ENCODE assay signal across 19 cellular contexts in the genomic region with DNA sequence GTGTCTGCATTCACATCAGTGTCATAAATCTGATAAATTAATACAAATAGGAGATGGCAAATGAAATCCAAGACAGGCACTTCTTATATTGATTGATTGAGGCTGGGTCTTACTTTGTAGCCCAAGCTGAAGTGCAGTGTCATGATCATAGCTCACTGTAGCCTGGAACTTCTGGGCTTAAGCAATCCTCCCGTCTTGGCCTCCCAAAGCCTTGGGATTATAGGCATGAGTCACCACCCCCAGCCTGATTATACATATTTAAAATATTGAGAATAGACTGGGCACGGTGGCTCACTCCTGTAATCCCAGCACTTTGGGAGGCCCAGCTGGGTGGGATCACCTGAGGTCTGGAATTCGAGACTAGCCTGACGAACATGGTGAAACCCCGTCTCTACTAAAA. TPM values are rescaled to one million over a fixed set of nuclear protein-coding genes. Genes with fewer than 3 reads are reported as not detected.
DNase-seq lines count a peak whose midpoint lies in the region; ATAC-seq and TF ChIP-seq lines count a peak whose summit lies in the region.
"Had no signal": no experiment of that assay in that cellular context is flagged by ENCODE, and none has a peak within 500 bp of the region (broad histone marks: within the 10 kb centered on the region; RNA-seq: fewer than 3 reads in every experiment).

No MANE protein-coding gene starts in this region.

- peaks cover 2% of the 10 kb centered on the region for H3K9me3 Mint-ChIP-seq in activated CD4-positive, alpha-beta T cell treated with anti-CD3 and anti-CD28 coated beads, Interleukin-2, amount 10 ng/mL, durations not matched to agents 7 days and 5 days
- no peaks in the 10 kb centered on the region for H3K9me3 Mint-ChIP-seq in stimulated activated effector memory CD8-positive, alpha-beta T cell treated with anti-CD3 and anti-CD28 coated beads, Interleukin-12 subunit alpha, Interleukin-12 subunit beta, amount 100 ng/mL, for 72 hours
- H3K9me3 Mint-ChIP-seq in CD4-positive, alpha-beta T cell: no peaks in the 10 kb centered on the region
- H3K9me3 Mint-ChIP-seq: activated naive CD4-positive, alpha-beta T cell treated with anti-CD3 and anti-CD28 coated beads, Interleukin-2, amount 10 ng/mL, durations not matched to agents 7 days and 5 days; memory B cell; nephron had no signal

- no peaks in the 10 kb centered on the region for H3K9me3 ChIP-seq in CD4-positive, alpha-beta T cell (ENCODE audit: control insufficient read depth, low read length)
- H3K9me3 ChIP-seq: prostate gland, tibial artery had no signal

- TF ChIP-seq CTCF in CD4-positive, alpha-beta T cell (IDR thresholded peaks at IDR 0.05): no peak

- H3K36me3 Mint-ChIP-seq in activated CD4-positive, alpha-beta T cell treated with anti-CD3 and anti-CD28 coated beads, Interleukin-2, amount 10 ng/mL, durations not matched to agents 7 days and 5 days (ENCODE audit: low read depth): peaks cover 20% of the 10 kb centered on the region
- H3K36me3 Mint-ChIP-seq in stimulated activated effector memory CD8-positive, alpha-beta T cell treated with anti-CD3 and anti-CD28 coated beads, Interleukin-12 subunit alpha, Interleukin-12 subunit beta, amount 100 ng/mL, for 72 hours: peaks cover 28% of the 10 kb centered on the region
- peaks cover 45% of the 10 kb centered on the region for H3K36me3 Mint-ChIP-seq in CD4-positive, alpha-beta T cell (ENCODE audit: low read depth)

- intact Hi-C loops in CD4-positive, alpha-beta T cell (cut with DNase I, micrococcal nuclease): no loop called here

- H3K27me3 ChIP-seq in CD4-positive, alpha-beta T cell (ENCODE audit: control insufficient read depth, insufficient read depth, low read length): no peaks in the 10 kb centered on the region
- H3K27me3 ChIP-seq: tibial artery had no signal

- peaks cover 8% of the 10 kb centered on the region for H3K4me1 Mint-ChIP-seq in activated CD4-positive, alpha-beta T cell treated with anti-CD3 and anti-CD28 coated beads, Interleukin-2, amount 10 ng/mL, durations not matched to agents 7 days and 5 days
- H3K4me1 Mint-ChIP-seq in stimulated activated effector memory CD8-positive, alpha-beta T cell treated with anti-CD3 and anti-CD28 coated beads, Interleukin-12 subunit alpha, Interleukin-12 subunit beta, amount 100 ng/mL, for 72 hours: peaks cover 15% of the 10 kb centered on the region
- H3K4me1 Mint-ChIP-seq in CD4-positive, alpha-beta T cell (ENCODE audit: low read depth): peaks cover 20% of the 10 kb centered on the region

- no peak overlapping the region for H3K27ac ChIP-seq in CD4-positive, alpha-beta T cell (ENCODE audit: low read depth, low read length)

- CTCF ChIA-PET in activated CD4-positive, alpha-beta T cell treated with anti-CD3 and anti-CD28 coated beads, Interleukin-2, amount 10 ng/mL, durations not matched to agents 7 days and 5 days (lab: Charles Lee): no interaction called here
- CTCF ChIA-PET in CD4-positive, alpha-beta T cell (lab: Charles Lee): no interaction called here

- no peak for ATAC-seq in stimulated activated effector memory CD8-positive, alpha-beta T cell treated with anti-CD3 and anti-CD28 coated beads, Interleukin-12 subunit alpha, Interleukin-12 subunit beta, amount 100 ng/mL, for 72 hours
- ATAC-seq in CD4-positive, alpha-beta T cell (ENCODE audit: poor library complexity): no peak
- ATAC-seq in HG03095 (IDR thresholded peaks at IDR 0.05; ENCODE audit: unreplicated experiment): no peak
- ATAC-seq: Panc1 had no signal

- H3K27ac Mint-ChIP-seq in activated CD4-positive, alpha-beta T cell treated with anti-CD3 and anti-CD28 coated beads, Interleukin-2, amount 10 ng/mL, durations not matched to agents 7 days and 5 days: peak overlapping the region; percentile 36
- H3K27ac Mint-ChIP-seq in stimulated activated effector memory CD8-positive, alpha-beta T cell treated with anti-CD3 and anti-CD28 coated beads, Interleukin-12 subunit alpha, Interleukin-12 subunit beta, amount 100 ng/mL, for 72 hours: peak overlapping the region; percentile 56
- no peak overlapping the region for H3K27ac Mint-ChIP-seq in CD4-positive, alpha-beta T cell
- H3K27ac Mint-ChIP-seq: activated naive CD4-positive, alpha-beta T cell treated with anti-CD3 and anti-CD28 coated beads, Interleukin-2, amount 10 ng/mL, durations not matched to agents 7 days and 5 days; memory B cell; nephron had no signal

- POLR2A ChIA-PET in activated CD4-positive, alpha-beta T cell treated with anti-CD3 and anti-CD28 coated beads, Interleukin-2, amount 10 ng/mL, durations not matched to agents 7 days and 5 days (lab: Charles Lee): no interaction called here
- POLR2A ChIA-PET in CD4-positive, alpha-beta T cell (lab: Charles Lee): no interaction called here

- no peaks in the 10 kb centered on the region for H3K27me3 Mint-ChIP-seq in activated CD4-positive, alpha-beta T cell treated with anti-CD3 and anti-CD28 coated beads, Interleukin-2, amount 10 ng/mL, durations not matched to agents 7 days and 5 days
- H3K27me3 Mint-ChIP-seq in CD4-positive, alpha-beta T cell: no peaks in the 10 kb centered on the region
- H3K27me3 Mint-ChIP-seq: activated naive CD4-positive, alpha-beta T cell treated with anti-CD3 and anti-CD28 coated beads, Interleukin-2, amount 10 ng/mL, durations not matched to agents 7 days and 5 days; memory B cell had no signal

- no peak overlapping the region for H3K4me3 Mint-ChIP-seq in activated CD4-positive, alpha-beta T cell treated with anti-CD3 and anti-CD28 coated beads, Interleukin-2, amount 10 ng/mL, durations not matched to agents 7 days and 5 days
- no peak overlapping the region for H3K4me3 Mint-ChIP-seq in stimulated activated effector memory CD8-positive, alpha-beta T cell treated with anti-CD3 and anti-CD28 coated beads, Interleukin-12 subunit alpha, Interleukin-12 subunit beta, amount 100 ng/mL, for 72 hours
- no peak overlapping the region for H3K4me3 Mint-ChIP-seq in CD4-positive, alpha-beta T cell
- H3K4me3 Mint-ChIP-seq: activated naive CD4-positive, alpha-beta T cell treated with anti-CD3 and anti-CD28 coated beads, Interleukin-2, amount 10 ng/mL, durations not matched to agents 7 days and 5 days; memory B cell; nephron had no signal

- no peak for DNase-seq in activated CD4-positive, alpha-beta T cell treated with anti-CD3 and anti-CD28 coated beads, Interleukin-2, amount 10 ng/mL, durations not matched to agents 7 days and 5 days
- no peak for DNase-seq in activated CD4-positive, alpha-beta T cell treated with anti-CD3 and anti-CD28 coated beads for 4 hours
- DNase-seq in RPMI7951 (ENCODE audit: low read depth) (peak; percentile 26), fibroblast of gingiva (ENCODE audit: low read depth) (peak; percentile 42), RPMI8226 (no peak)
- no peak for DNase-seq in stimulated activated effector memory CD8-positive, alpha-beta T cell treated with anti-CD3 and anti-CD28 coated beads, Interleukin-12 subunit alpha, Interleukin-12 subunit beta, amount 100 ng/mL, for 72 hours (ENCODE audit: low spot score in 2 of 2)
- DNase-seq in CD4-positive, alpha-beta T cell: no peak
- DNase-seq: activated CD4-positive, alpha-beta T cell treated with anti-CD3 and anti-CD28 coated beads, Interleukin-2, amount 50 U/mL, for 1 hour; activated naive CD4-positive, alpha-beta T cell treated with anti-CD3 and anti-CD28 coated beads, Interleukin-2, amount 10 ng/mL, durations not matched to agents 7 days and 5 days; DMS79 treated with DMSO at 0.1 percent for 48 hours; kidney; NCI-H1048; NCI-H69; tibial artery had no signal

RNA-seq across cellular contexts. Expression of a gene that starts 51.3 kb away (rescaled TPM):
- 10 to 100 TPM; 78.6 to 81.4 TPM for total RNA-seq in activated CD4-positive, alpha-beta T cell treated with anti-CD3 and anti-CD28 coated beads, Interleukin-2, amount 10 ng/mL, durations not matched to agents 7 days and 5 days
- 45.9 and 61.9 TPM in 2 replicates for total RNA-seq in RPMI7951 (2014; rRNA removed; shearing (Covaris generic))
- total RNA-seq in CD4-positive, alpha-beta T cell: 100 to 1,000 TPM; 107 TPM

Comparison
In these comparisons a context has a peak if more than half of its experiments do, and no peak if none do; other contexts are left out.
1. DNase-seq: peak in RPMI7951 (single experiment) and fibroblast of gingiva (single experiment); none in activated CD4-positive, alpha-beta T cell treated with anti-CD3 and anti-CD28 coated beads, Interleukin-2, amount 10 ng/mL, durations not matched to agents 7 days and 5 days (single experiment), activated CD4-positive, alpha-beta T cell treated with anti-CD3 and anti-CD28 coated beads for 4 hours (0 of 2), stimulated activated effector memory CD8-positive, alpha-beta T cell treated with anti-CD3 and anti-CD28 coated beads, Interleukin-12 subunit alpha, Interleukin-12 subunit beta, amount 100 ng/mL, for 72 hours (0 of 2), CD4-positive, alpha-beta T cell (0 of 10) and RPMI8226 (single experiment).